ENCODE assay signal across 14 cellular contexts in genomic region chr14:95196826-95197497, GRCh38. TPM values are rescaled to one million over a fixed set of nuclear protein-coding genes. Genes with fewer than 3 reads are reported as not detected.
A peak's percentile ranks its signal among the peaks of the same experiment; 100 is the strongest.
DNase-seq lines count a peak whose midpoint lies in the region; ATAC-seq, FAIRE-seq and TF ChIP-seq lines count a peak whose summit lies in the region.
"Had no signal": no experiment of that assay in that cellular context is flagged by ENCODE, and none has a peak within 500 bp of the region (broad histone marks: within the 10 kb centered on the region; RNA-seq: fewer than 3 reads in every experiment).

No MANE protein-coding gene starts in this region.

- no peaks in the 10 kb centered on the region for H4K20me1 ChIP-seq in BLaER1
- H4K20me1 ChIP-seq in H9 (ENCODE audit: control insufficient read depth, insufficient read depth, insufficient read length): no peaks in the 10 kb centered on the region
- H4K20me1 ChIP-seq in K562 (replicated peaks; ENCODE audit: control insufficient read depth, insufficient read depth, low read length): no peaks in the 10 kb centered on the region

- ATAC-seq in K562 (no peak), HG02870 (IDR thresholded peaks at IDR 0.05; ENCODE audit: unreplicated experiment) (no peak)

- POLR2A ChIA-PET in K562 (lab: Yijun Ruan, JAX): no interaction called here

- in situ Hi-C loops in K562 (cut with MboI): no loop called here

- H3K4me2 ChIP-seq in BLaER1 (peak overlapping the region; percentile 39), H9 (ENCODE audit: insufficient read depth, insufficient read length, low read length) (no peak overlapping the region), K562 (ENCODE audit: insufficient read depth, low read length) (no peak overlapping the region)

- peak overlapping the region in 1 of 2 experiments; percentile 24; a peak in 1 of 5 replicates for H3K4me3 Mint-ChIP-seq in H9
- no peak overlapping the region for H3K4me3 Mint-ChIP-seq in nephron progenitor cell
- no peak overlapping the region for H3K4me3 Mint-ChIP-seq in HFFc6
- H3K4me3 Mint-ChIP-seq: CD4-positive, alpha-beta memory T cell; IgD-negative memory B cell had no signal

- no peak for TF ChIP-seq EP300 in K562 (IDR thresholded peaks at IDR 0.05; ENCODE audit: low read length)

- no peak overlapping the region for H2BK120ac ChIP-seq in H9 (ENCODE audit: low read depth, low read length, poor library complexity, severe bottlenecking)

- no TSS peak for BruUV-seq in K562 (replicated peaks; lab: Mats Ljungman, UMichigan)

- no peak overlapping the region for H3K56ac ChIP-seq in H9 (ENCODE audit: insufficient read length, low read depth, low read length)

- H3K9me3 ChIP-seq in BLaER1 (peaks cover 2% of the 10 kb centered on the region; the same call in 1 of the 2 replicates), H9 (ENCODE audit: control insufficient read depth, low read depth, low read length) (no peaks in the 10 kb centered on the region), K562 (replicated peaks; ENCODE audit: control insufficient read depth, insufficient read depth, low read depth, low read length) (no peaks in the 10 kb centered on the region)

- no peaks in the 10 kb centered on the region for H3K9me1 ChIP-seq in K562 (ENCODE audit: control insufficient read depth, insufficient read depth, low read length)

- H2AK5ac ChIP-seq in H9 (ENCODE audit: insufficient read length, low read length): no peak overlapping the region

- no peaks in the 10 kb centered on the region for H3K23me2 ChIP-seq in H9 (ENCODE audit: insufficient read length, low read depth, low read length, poor library complexity, severe bottlenecking)

- intact Hi-C loops in K562 (cut with micrococcal nuclease): loop anchor here (1.0 to 10.0 kb wide), 2 partner anchors 102 to 508 kb away; no protein-coding TSS in a partner anchor

- no peak overlapping the region for H2BK5ac ChIP-seq in H9 (ENCODE audit: insufficient read length, low read length)

- no peak overlapping the region for H2BK12ac ChIP-seq in H9 (ENCODE audit: insufficient read length, low read depth, low read length)

- H3K4me1 ChIP-seq in BLaER1: peaks cover 16% of the 10 kb centered on the region; the same call in 1 of the 2 replicates
- H3K4me1 ChIP-seq in H9 (ENCODE audit: insufficient read depth, low read length): peaks cover 7% of the 10 kb centered on the region; the same call in 1 of the 2 replicates
- H3K4me1 ChIP-seq in K562 (replicated peaks in 1 of 2; ENCODE audit: control insufficient read depth in 2 of 2, insufficient read depth in 2 of 2, low read length in 2 of 2): no peaks in the 10 kb centered on the region

- H2BK20ac ChIP-seq in H9 (ENCODE audit: low read depth, low read length, poor library complexity, severe bottlenecking): no peak overlapping the region

- H3K27me3 Mint-ChIP-seq in H9 (ENCODE audit: low read depth) (peaks cover 2% of the 10 kb centered on the region; the same call in 1 of the 2 replicates), nephron progenitor cell (ENCODE audit: low read depth, poor library complexity) (no peaks in the 10 kb centered on the region), HFFc6 (ENCODE audit: insufficient read depth) (peaks cover 7% of the 10 kb centered on the region)
- H3K27me3 Mint-ChIP-seq: IgD-negative memory B cell had no signal

- no peak for TF ChIP-seq RAD21 in K562 (CRISPR knock-in tag; conservative IDR thresholded peaks at IDR 0.05 in 1 of 2, IDR thresholded peaks at IDR 0.05 in 1 of 2)

- H3K27ac Mint-ChIP-seq in H9 (peak overlapping the region in 2 of 3 experiments; percentile 25 to 93; a peak in 3 of 7 replicates), nephron progenitor cell (peak overlapping the region; percentile 91), HFFc6 (no peak overlapping the region)

- WGBS in H9 (ENCODE audit: extremely low coverage, insufficient read length, low lambda C conversion rate): no CpG with 5 or more reads among the region's 2 CpGs
- WGBS in K562 (ENCODE audit: insufficient coverage, low coverage, missing lambda C conversion rate): 50% methylated on average over 2 of the region's 2 CpGs

- peak overlapping the region; percentile 54; the same call in 1 of the 2 replicates for H3K14ac ChIP-seq in H9 (ENCODE audit: insufficient read depth, low read length)

- H3K4ac ChIP-seq in H9 (ENCODE audit: low read depth, low read length): no peak overlapping the region

- H3K23ac ChIP-seq in H9 (ENCODE audit: insufficient read length, low read depth, low read length): no peak overlapping the region

- H3K4me1 Mint-ChIP-seq in H9: peaks cover 45 to 48% of the 10 kb centered on the region in 2 experiments
- peaks cover 19% of the 10 kb centered on the region for H3K4me1 Mint-ChIP-seq in nephron progenitor cell
- H3K4me1 Mint-ChIP-seq in HFFc6 (ENCODE audit: low read depth): no peaks in the 10 kb centered on the region
- H3K4me1 Mint-ChIP-seq: IgD-negative memory B cell had no signal

- H3K27ac ChIP-seq in BLaER1 (no peak overlapping the region), H9 (ENCODE audit: insufficient read length, low read depth, low read length) (no peak overlapping the region), K562 (ENCODE audit: extremely low read depth, low read depth, low read length) (no peak overlapping the region)

- no peak overlapping the region for H4K91ac ChIP-seq in H9 (ENCODE audit: insufficient read length, low read depth, low read length)

- H3K27me3 ChIP-seq in BLaER1 (no peaks in the 10 kb centered on the region), H9 (ENCODE audit: insufficient read depth, low read length) (no peaks in the 10 kb centered on the region), K562 (ENCODE audit: control insufficient read depth in 2 of 2, insufficient read depth in 2 of 2, low read length in 2 of 2) (peaks cover 3 to 15% of the 10 kb centered on the region in 2 experiments; a peak in 3 of 5 replicates)

- no peak for TF ChIP-seq POLR2A in K562 (conservative IDR thresholded peaks at IDR 0.05)

- CTCF ChIA-PET in K562 (lab: Yijun Ruan, JAX; ENCODE audit: low intra/inter-chr PET ratio): interaction anchor here (0.8 kb wide), 1 partner anchor 508 kb away, joined by 4 read pairs; no protein-coding TSS in a partner anchor

- H3K79me2 ChIP-seq in H9 (ENCODE audit: insufficient read depth, low read length) (no peaks in the 10 kb centered on the region), K562 (ENCODE audit: control insufficient read depth, insufficient read depth, low read length) (no peaks in the 10 kb centered on the region)

- no peak overlapping the region for H4K8ac ChIP-seq in H9 (replicated peaks; ENCODE audit: insufficient read length, low read depth, low read length)

- no peak overlapping the region for H3T11ph ChIP-seq in H9 (ENCODE audit: low read length)

- H3K4me3 ChIP-seq in BLaER1 (no peak overlapping the region), K562 (no peak overlapping the region)

- no peak overlapping the region for H2BK15ac ChIP-seq in H9 (ENCODE audit: low read depth, low read length)

- DNase-seq in H9: no peak
- DNase-seq in K562 (ENCODE audit: extremely low read depth in 1 of 4, low spot score in 3 of 4): no peak
- DNase-seq in nephron progenitor cell: no peak
- DNase-seq in NCI-H1436 treated with DMSO at 0.1 percent for 48 hours (lab: John Stamatoyannopoulos, UW): no peak
- no peak for DNase-seq in HFFc6
- DNase-seq: DND-41, GDM1, NCI-H1417 treated with DMSO at 0.1 percent for 48 hours, NCI-H2029 treated with DMSO at 0.1 percent for 48 hours, SHP77 treated with DMSO at 0.1 percent for 48 hours had no signal

- FAIRE-seq in K562 (lab: Jason Lieb, UNC): no peak

- no peak overlapping the region for H2AFZ ChIP-seq in H9 (ENCODE audit: low read length)
- H2AFZ ChIP-seq in K562 (ENCODE audit: low read depth, low read length): no peak overlapping the region

- no peaks in the 10 kb centered on the region for H3K79me1 ChIP-seq in H9 (ENCODE audit: insufficient read depth, low read depth, low read length, poor library complexity, severe bottlenecking)

- H3K18ac ChIP-seq in H9 (ENCODE audit: insufficient read length, low read depth, low read length): no peak overlapping the region

- H3K9ac ChIP-seq in BLaER1 (no peak overlapping the region), H9 (ENCODE audit: extremely low read depth, insufficient read length, low read length) (no peak overlapping the region), K562 (ENCODE audit: insufficient read depth in 1 of 2, low read depth in 2 of 2, low read length in 2 of 2) (no peak overlapping the region)

- no peaks in the 10 kb centered on the region; a peak in 1 of 5 replicates for H3K9me3 Mint-ChIP-seq in H9
- no peaks in the 10 kb centered on the region for H3K9me3 Mint-ChIP-seq in nephron progenitor cell
- no peaks in the 10 kb centered on the region; the same call in 1 of the 2 replicates for H3K9me3 Mint-ChIP-seq in HFFc6
- H3K9me3 Mint-ChIP-seq: IgD-negative memory B cell had no signal

- no peak for TF ChIP-seq CTCF in H9 (conservative IDR thresholded peaks at IDR 0.05)
- TF ChIP-seq CTCF in K562 (IDR thresholded peaks at IDR 0.05 in 2 of 3, conservative IDR thresholded peaks at IDR 0.05 in 1 of 3; ENCODE audit: insufficient read depth in 2 of 3, low read depth in 1 of 3, low read length in 3 of 3): no peak
- TF ChIP-seq CTCF in nephron progenitor cell (IDR thresholded peaks at IDR 0.05): no peak
- TF ChIP-seq CTCF in HFFc6 (IDR thresholded peaks at IDR 0.05): no peak

- 0 out of 2 replicates have a peak, but pooled peaks cover under 1% of the 10 kb centered on the region for H3K36me3 ChIP-seq in BLaER1
- H3K36me3 ChIP-seq in K562 (ENCODE audit: control insufficient read depth, insufficient read depth, low read length): no peaks in the 10 kb centered on the region

- H3K36me3 Mint-ChIP-seq in H9 (ENCODE audit: insufficient read depth in 1 of 3, low read depth in 3 of 3) (no peaks in the 10 kb centered on the region; a peak in 1 of 7 replicates), nephron progenitor cell (ENCODE audit: low read depth) (no peaks in the 10 kb centered on the region), HFFc6 (ENCODE audit: low read depth) (no peaks in the 10 kb centered on the region)
- H3K36me3 Mint-ChIP-seq: CD4-positive, alpha-beta memory T cell had no signal

- no peak overlapping the region for H4K5ac ChIP-seq in H9 (ENCODE audit: insufficient read length, low read depth, low read length)

RNA-seq across cellular contexts. Expression of gene DICER1, which starts 39.6 kb away (rescaled TPM):
- total RNA-seq in H9 (2021): 57.0 and 59.4 TPM in 2 replicates
- total RNA-seq in K562 (2011; cell fraction: chromatin; rRNA removed; ENCODE audit: low replicate concordance): 10.7 and 41.2 TPM in 2 replicates
- total RNA-seq in K562 (2011; cell fraction: nucleolus; rRNA removed): 5.5 and 10.3 TPM in 2 replicates
- total RNA-seq in K562 (2011; cell fraction: nucleoplasm; rRNA removed): 13.1 and 16.9 TPM in 2 replicates
- total RNA-seq in K562 (2014; rRNA removed): 12.2 and 17.8 TPM in 2 replicates
- total RNA-seq in K562 (2014; rRNA removed; fragmentation: Illumina TruSeq; extraction: Trizol): 16.1 and 17.5 TPM in 2 replicates
- total RNA-seq in K562 (2015; rRNA removed; fragmentation: Illumina TruSeq; extraction: Trizol): 17.7 and 19.2 TPM in 2 replicates
- 16.2 and 17.5 TPM in 2 replicates for total RNA-seq in K562 (2021)
- 16.7 and 23.2 TPM in 2 replicates for polyA plus RNA-seq in K562 (2011; rRNA removed)
- polyA plus RNA-seq in K562 (2011; cell fraction: cytosol; rRNA removed): 5.2 and 8.4 TPM in 2 replicates
- polyA plus RNA-seq in K562 (2011; cell fraction: nucleus; rRNA removed): 29.6 and 29.9 TPM in 2 replicates
- 7.9 and 8.5 TPM in 2 replicates for polyA plus RNA-seq in K562 (2012)
- polyA plus RNA-seq in K562 (2014; fragmentation: Illumina TruSeq; extraction: Trizol): 12.4 and 13.6 TPM in 2 replicates
- polyA plus RNA-seq in K562 (2014; fragmentation: Nextera tagmentation; extraction: Ambion mirVana): 1 to 10 TPM; 2.5 to 2.6 TPM
- 7.0 and 7.1 TPM in 2 replicates for polyA plus RNA-seq in K562 (2014; rRNA removed)
- 42.8 and 48.0 TPM in 2 replicates for polyA minus RNA-seq in K562 (2011; rRNA and poly(A)+ RNA removed)
- 23.4 and 37.7 TPM in 2 replicates for polyA minus RNA-seq in K562 (2011; cell fraction: cytosol; rRNA and poly(A)+ RNA removed)
- polyA minus RNA-seq in K562 (2011; cell fraction: nucleus; rRNA and poly(A)+ RNA removed): 21.7 and 39.8 TPM in 2 replicates
- total RNA-seq in HFFc6 (2021; fragmentation: NEBNext Ultra II Directional; extraction: Animal tissue kit (Norgen Biotek cat#: 25700)): 10 to 100 TPM; 34.0 to 40.0 (median 37.6) TPM
